In the genomic region with DNA sequence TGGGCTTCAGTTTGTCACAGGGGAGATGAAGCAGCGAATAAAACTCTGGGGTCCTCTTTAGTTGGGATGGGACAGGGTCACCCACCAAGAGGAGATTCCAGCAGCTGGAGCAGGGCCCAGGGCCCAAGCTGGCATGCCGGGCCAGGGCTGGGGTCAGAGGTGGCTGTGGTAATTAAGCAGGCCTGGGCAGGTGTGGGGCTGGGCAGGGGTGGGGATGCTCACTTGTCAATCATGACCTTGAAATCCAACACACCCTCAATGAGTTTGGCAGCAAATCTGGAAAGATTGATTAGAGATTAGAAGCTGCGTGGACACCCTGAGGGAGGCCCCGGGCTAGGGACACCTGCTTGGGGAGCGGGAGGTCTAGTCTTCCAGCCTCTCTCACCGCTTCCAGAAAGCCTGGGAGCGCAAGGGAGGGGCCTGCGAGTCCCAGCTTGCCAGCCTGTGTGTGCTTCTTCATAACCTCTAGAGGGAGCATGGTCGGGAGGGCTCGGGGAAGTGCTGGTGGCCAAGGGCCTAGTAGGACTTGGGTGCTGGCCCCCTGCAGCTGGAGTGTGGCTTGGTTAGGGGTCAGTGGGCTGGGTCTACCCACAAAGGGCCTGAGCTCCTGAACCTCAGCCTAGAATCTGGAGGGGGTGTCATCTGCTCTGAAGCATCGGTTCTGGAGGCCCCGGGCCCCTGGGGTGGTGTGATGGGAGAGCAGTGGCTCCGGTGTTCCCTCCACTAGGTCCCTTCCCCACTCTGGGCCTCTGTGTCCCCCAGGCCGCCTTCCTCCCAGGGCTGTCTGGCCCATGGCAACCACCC, we compare ENCODE assay signal across 1 cellular context.
TF ChIP-seq lines count a peak whose summit lies in the region.

No MANE protein-coding gene starts in this region.

TF ChIP-seq in A549, 52 proteins besides CTCF, POLR2A, EP300 and RAD21 (continued from another document):
- no peak for TF ChIP-seq REST (IDR thresholded peaks at IDR 0.05)
- TF ChIP-seq MYC (IDR thresholded peaks at IDR 0.05; ENCODE audit: borderline replicate concordance, low read length) = no peak
- no peak for TF ChIP-seq ESRRA (IDR thresholded peaks at IDR 0.05; ENCODE audit: borderline replicate concordance, low read length)
- no peak for TF ChIP-seq SREBF2 (IDR thresholded peaks at IDR 0.05)
- no peak for TF ChIP-seq POLR2AphosphoS2 (conservative IDR thresholded peaks at IDR 0.05; ENCODE audit: low read length)
- TF ChIP-seq JUNB (IDR thresholded peaks at IDR 0.05) = no peak
- no peak for TF ChIP-seq HES2 (IDR thresholded peaks at IDR 0.05)
- no peak for TF ChIP-seq SMC3 (IDR thresholded peaks at IDR 0.05)
- no peak for TF ChIP-seq TFCP2L1 (CRISPR knock-in tag; IDR thresholded peaks at IDR 0.05)
